Comparison of ENCODE assay signal across 2 cellular contexts in the genomic region with DNA sequence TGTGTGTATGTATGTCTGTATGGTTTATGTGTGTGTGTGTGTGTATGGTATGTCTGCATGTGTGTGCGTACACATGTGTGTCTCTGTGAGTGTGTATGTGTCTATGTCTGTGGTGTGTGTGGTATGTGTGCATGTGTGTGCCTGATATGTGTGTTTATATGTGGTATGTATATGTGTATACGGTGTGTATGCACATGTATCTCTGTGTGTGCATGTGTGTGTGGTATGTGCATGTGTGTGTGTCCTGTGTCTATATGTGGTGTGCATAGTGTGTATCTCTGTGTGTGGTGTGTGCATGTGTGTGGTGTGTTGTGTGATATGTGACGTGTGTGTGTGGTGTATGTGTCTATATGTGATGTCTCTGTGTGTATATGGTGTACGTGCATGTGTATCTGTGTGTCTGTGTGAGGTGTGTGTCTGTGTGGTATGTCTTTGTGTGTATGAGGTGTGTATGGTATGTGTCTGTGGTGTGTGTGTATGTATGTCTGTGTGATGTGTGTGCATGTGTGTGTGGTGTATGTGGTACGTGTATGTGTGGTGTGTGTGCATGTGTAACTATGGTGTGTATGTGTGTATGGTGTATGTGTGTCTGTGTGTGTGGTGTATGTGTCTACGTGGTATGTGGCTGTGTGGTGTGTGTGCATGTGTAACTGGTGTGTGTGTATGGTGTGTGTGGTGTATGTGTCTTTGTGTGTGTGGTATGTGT.
A peak's percentile ranks its signal among the peaks of the same experiment; 100 is the strongest.
TF ChIP-seq lines count a peak whose summit lies in the region.

No MANE protein-coding gene starts in this region.

TF ChIP-seq in HepG2, 621 proteins besides CTCF, POLR2A, EP300 and RAD21 (continues in another document):
- TF ChIP-seq ZNF713 (CRISPR knock-in tag; IDR thresholded peaks at IDR 0.05) (no peak), MEF2D (CRISPR knock-in tag; IDR thresholded peaks at IDR 0.05) (no peak), CENPX (CRISPR knock-in tag; IDR thresholded peaks at IDR 0.05) (no peak), ZNF605 (CRISPR knock-in tag; IDR thresholded peaks at IDR 0.05) (no peak), GABPB1 (CRISPR knock-in tag; IDR thresholded peaks at IDR 0.05) (no peak), ZBTB20 (CRISPR knock-in tag; IDR thresholded peaks at IDR 0.05; ENCODE audit: borderline replicate concordance, low read depth) (no peak), MEIS2 (CRISPR knock-in tag; IDR thresholded peaks at IDR 0.05) (no peak), ZSCAN30 (CRISPR knock-in tag; IDR thresholded peaks at IDR 0.05) (no peak), ATM (IDR thresholded peaks at IDR 0.05; ENCODE audit: borderline replicate concordance) (no peak), MED13 (CRISPR knock-in tag; IDR thresholded peaks at IDR 0.05) (no peak), NFE2 (CRISPR knock-in tag; IDR thresholded peaks at IDR 0.05) (no peak), ZNF44 (CRISPR knock-in tag; IDR thresholded peaks at IDR 0.05) (no peak), ZBTB43 (CRISPR knock-in tag; conservative IDR thresholded peaks at IDR 0.05) (no peak), FOXP1 (IDR thresholded peaks at IDR 0.05) (peak; percentile 40), FOXP1 (CRISPR knock-in tag; IDR thresholded peaks at IDR 0.05) (no peak), RBM22 (optimal IDR thresholded peaks at IDR 0.05; ENCODE audit: low read length) (peak; percentile 55), ATF7 (IDR thresholded peaks at IDR 0.05) (no peak), ATF7 (CRISPR knock-in tag; IDR thresholded peaks at IDR 0.05) (0 out of 2 replicates have a peak, but pooled peaks have one; percentile 29), CREB1 (IDR thresholded peaks at IDR 0.05) (no peak; the same call in 1 of the 2 replicates), CREB1 (CRISPR knock-in tag; IDR thresholded peaks at IDR 0.05) (no peak), ZSCAN21 (CRISPR knock-in tag; IDR thresholded peaks at IDR 0.05; ENCODE audit: borderline replicate concordance) (0 out of 2 replicates have a peak, but pooled peaks have one; percentile 37), ZNF891 (CRISPR knock-in tag; IDR thresholded peaks at IDR 0.05) (no peak), ZIK1 (CRISPR knock-in tag; IDR thresholded peaks at IDR 0.05; ENCODE audit: borderline replicate concordance, low read depth) (no peak), ZNF773 (CRISPR knock-in tag; IDR thresholded peaks at IDR 0.05; ENCODE audit: borderline replicate concordance) (no peak), ZNF766 (CRISPR knock-in tag; IDR thresholded peaks at IDR 0.05; ENCODE audit: borderline replicate concordance) (no peak), ISL2 (CRISPR knock-in tag; IDR thresholded peaks at IDR 0.05) (no peak), ZFP37 (CRISPR knock-in tag; IDR thresholded peaks at IDR 0.05; ENCODE audit: borderline replicate concordance) (no peak), HOXA7 (CRISPR knock-in tag; IDR thresholded peaks at IDR 0.05) (peak; percentile 51; the same call in 1 of the 2 replicates), JUNB (CRISPR knock-in tag; IDR thresholded peaks at IDR 0.05; ENCODE audit: borderline replicate concordance) (peak; percentile 15; the same call in 1 of the 2 replicates), KMT2B (CRISPR knock-in tag; IDR thresholded peaks at IDR 0.05) (no peak), PAX8 (CRISPR knock-in tag; IDR thresholded peaks at IDR 0.05; ENCODE audit: borderline replicate concordance) (no peak), POLR2AphosphoS5 (IDR thresholded peaks at IDR 0.05; ENCODE audit: low read depth, low read length) (peak; percentile 11; the same call in 1 of the 2 replicates), NONO (IDR thresholded peaks at IDR 0.05) (no peak), NONO (CRISPR knock-in tag; conservative IDR thresholded peaks at IDR 0.05) (no peak), ZNF282 (IDR thresholded peaks at IDR 0.05; ENCODE audit: partially characterized antibody) (peak; percentile 17), ZBTB3 (CRISPR knock-in tag; IDR thresholded peaks at IDR 0.05; ENCODE audit: borderline replicate concordance, low read depth) (no peak), PHF20 (CRISPR knock-in tag; IDR thresholded peaks at IDR 0.05) (0 out of 2 replicates have a peak, but pooled peaks have one; percentile 21), ZNF788 (CRISPR knock-in tag; IDR thresholded peaks at IDR 0.05; ENCODE audit: borderline replicate concordance) (0 out of 2 replicates have a peak, but pooled peaks have one; percentile 33)
- TF ChIP-seq, protein P1, sequence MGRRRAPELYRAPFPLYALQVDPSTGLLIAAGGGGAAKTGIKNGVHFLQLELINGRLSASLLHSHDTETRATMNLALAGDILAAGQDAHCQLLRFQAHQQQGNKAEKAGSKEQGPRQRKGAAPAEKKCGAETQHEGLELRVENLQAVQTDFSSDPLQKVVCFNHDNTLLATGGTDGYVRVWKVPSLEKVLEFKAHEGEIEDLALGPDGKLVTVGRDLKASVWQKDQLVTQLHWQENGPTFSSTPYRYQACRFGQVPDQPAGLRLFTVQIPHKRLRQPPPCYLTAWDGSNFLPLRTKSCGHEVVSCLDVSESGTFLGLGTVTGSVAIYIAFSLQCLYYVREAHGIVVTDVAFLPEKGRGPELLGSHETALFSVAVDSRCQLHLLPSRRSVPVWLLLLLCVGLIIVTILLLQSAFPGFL (CRISPR knock-in tag; IDR thresholded peaks at IDR 0.05) = no peak
- TF ChIP-seq, protein P2, sequence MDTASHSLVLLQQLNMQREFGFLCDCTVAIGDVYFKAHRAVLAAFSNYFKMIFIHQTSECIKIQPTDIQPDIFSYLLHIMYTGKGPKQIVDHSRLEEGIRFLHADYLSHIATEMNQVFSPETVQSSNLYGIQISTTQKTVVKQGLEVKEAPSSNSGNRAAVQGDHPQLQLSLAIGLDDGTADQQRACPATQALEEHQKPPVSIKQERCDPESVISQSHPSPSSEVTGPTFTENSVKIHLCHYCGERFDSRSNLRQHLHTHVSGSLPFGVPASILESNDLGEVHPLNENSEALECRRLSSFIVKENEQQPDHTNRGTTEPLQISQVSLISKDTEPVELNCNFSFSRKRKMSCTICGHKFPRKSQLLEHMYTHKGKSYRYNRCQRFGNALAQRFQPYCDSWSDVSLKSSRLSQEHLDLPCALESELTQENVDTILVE (CRISPR knock-in tag; IDR thresholded peaks at IDR 0.05) = no peak

TF ChIP-seq in K562, 482 proteins besides CTCF, POLR2A, EP300 and RAD21 (continues in another document):
- TF ChIP-seq, protein P3, sequence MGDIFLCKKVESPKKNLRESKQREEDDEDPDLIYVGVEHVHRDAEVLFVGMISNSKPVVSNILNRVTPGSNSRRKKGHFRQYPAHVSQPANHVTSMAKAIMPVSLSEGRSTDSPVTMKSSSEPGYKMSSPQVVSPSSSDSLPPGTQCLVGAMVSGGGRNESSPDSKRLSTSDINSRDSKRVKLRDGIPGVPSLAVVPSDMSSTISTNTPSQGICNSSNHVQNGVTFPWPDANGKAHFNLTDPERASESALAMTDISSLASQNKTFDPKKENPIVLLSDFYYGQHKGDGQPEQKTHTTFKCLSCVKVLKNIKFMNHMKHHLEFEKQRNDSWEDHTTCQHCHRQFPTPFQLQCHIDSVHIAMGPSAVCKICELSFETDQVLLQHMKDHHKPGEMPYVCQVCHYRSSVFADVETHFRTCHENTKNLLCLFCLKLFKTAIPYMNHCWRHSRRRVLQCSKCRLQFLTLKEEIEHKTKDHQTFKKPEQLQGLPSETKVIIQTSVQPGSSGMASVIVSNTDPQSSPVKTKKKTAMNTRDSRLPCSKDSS (IDR thresholded peaks at IDR 0.05; ENCODE audit: low read depth, partially characterized antibody) = peak; percentile 8
- TF ChIP-seq SIRT6 (IDR thresholded peaks at IDR 0.05; ENCODE audit: low read depth, low read length) = no peak
- no peak for TF ChIP-seq RERE (CRISPR knock-in tag; IDR thresholded peaks at IDR 0.05; ENCODE audit: borderline replicate concordance)
- TF ChIP-seq HLTF (IDR thresholded peaks at IDR 0.05) = 0 out of 2 replicates have a peak, but pooled peaks have one; percentile 10
- peak; percentile 11 for TF ChIP-seq ARHGAP35 (IDR thresholded peaks at IDR 0.05; ENCODE audit: partially characterized antibody)
- TF ChIP-seq MEIS2 (IDR thresholded peaks at IDR 0.05; ENCODE audit: partially characterized antibody) = no peak
- peak; percentile 44 for TF ChIP-seq PHB2 (IDR thresholded peaks at IDR 0.05; ENCODE audit: low read depth)
- no peak for TF ChIP-seq MYC (IDR thresholded peaks at IDR 0.05; ENCODE audit: low read depth, low read length)
- TF ChIP-seq MYC (CRISPR knock-in tag; IDR thresholded peaks at IDR 0.05; ENCODE audit: borderline replicate concordance, low read depth) = no peak
- TF ChIP-seq KDM1A (IDR thresholded peaks at IDR 0.05) = peak in 1 of 2 experiments; percentile 2; a peak in 1 of 4 replicates
- TF ChIP-seq DPF2 (IDR thresholded peaks at IDR 0.05) = no peak
- TF ChIP-seq ZNF184 (CRISPR knock-in tag; IDR thresholded peaks at IDR 0.05) = no peak
- TF ChIP-seq STAT5A (IDR thresholded peaks at IDR 0.05; ENCODE audit: borderline replicate concordance, low read length) = peak; percentile 37; the same call in 1 of the 2 replicates
- TF ChIP-seq, protein P4, sequence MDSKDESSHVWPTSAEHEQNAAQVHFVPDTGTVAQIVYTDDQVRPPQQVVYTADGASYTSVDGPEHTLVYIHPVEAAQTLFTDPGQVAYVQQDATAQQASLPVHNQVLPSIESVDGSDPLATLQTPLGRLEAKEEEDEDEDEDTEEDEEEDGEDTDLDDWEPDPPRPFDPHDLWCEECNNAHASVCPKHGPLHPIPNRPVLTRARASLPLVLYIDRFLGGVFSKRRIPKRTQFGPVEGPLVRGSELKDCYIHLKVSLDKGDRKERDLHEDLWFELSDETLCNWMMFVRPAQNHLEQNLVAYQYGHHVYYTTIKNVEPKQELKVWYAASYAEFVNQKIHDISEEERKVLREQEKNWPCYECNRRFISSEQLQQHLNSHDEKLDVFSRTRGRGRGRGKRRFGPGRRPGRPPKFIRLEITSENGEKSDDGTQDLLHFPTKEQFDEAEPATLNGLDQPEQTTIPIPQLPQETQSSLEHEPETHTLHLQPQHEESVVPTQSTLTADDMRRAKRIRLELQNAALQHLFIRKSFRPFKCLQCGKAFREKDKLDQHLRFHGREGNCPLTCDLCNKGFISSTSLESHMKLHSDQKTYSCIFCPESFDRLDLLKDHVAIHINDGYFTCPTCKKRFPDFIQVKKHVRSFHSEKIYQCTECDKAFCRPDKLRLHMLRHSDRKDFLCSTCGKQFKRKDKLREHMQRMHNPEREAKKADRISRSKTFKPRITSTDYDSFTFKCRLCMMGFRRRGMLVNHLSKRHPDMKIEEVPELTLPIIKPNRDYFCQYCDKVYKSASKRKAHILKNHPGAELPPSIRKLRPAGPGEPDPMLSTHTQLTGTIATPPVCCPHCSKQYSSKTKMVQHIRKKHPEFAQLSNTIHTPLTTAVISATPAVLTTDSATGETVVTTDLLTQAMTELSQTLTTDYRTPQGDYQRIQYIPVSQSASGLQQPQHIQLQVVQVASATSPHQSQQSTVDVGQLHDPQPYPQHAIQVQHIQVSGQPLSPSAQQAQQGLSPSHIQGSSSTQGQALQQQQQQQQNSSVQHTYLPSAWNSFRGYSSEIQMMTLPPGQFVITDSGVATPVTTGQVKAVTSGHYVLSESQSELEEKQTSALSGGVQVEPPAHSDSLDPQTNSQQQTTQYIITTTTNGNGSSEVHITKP (IDR thresholded peaks at IDR 0.05; ENCODE audit: partially characterized antibody) = peak; percentile 11
- TF ChIP-seq ATF3 (IDR thresholded peaks at IDR 0.05) = no peak
- TF ChIP-seq ATF3 (CRISPR knock-in tag; conservative IDR thresholded peaks at IDR 0.05) = no peak
- TF ChIP-seq, protein P5, sequence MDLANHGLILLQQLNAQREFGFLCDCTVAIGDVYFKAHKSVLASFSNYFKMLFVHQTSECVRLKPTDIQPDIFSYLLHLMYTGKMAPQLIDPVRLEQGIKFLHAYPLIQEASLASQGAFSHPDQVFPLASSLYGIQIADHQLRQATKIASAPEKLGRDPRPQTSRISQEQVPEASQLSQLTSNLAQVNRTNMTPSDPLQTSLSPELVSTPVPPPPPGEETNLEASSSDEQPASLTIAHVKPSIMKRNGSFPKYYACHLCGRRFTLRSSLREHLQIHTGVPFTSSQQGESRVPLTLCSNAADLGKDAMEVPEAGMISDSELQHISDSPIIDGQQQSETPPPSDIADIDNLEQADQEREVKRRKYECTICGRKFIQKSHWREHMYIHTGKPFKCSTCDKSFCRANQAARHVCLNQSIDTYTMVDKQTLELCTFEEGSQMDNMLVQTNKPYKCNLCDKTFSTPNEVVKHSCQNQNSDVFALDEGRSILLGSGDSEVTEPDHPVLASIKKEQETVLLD (IDR thresholded peaks at IDR 0.05) = 0 out of 2 replicates have a peak, but pooled peaks have one; percentile 8
- peak; percentile 19; the same call in 1 of the 2 replicates for TF ChIP-seq IRF2 (CRISPR knock-in tag; IDR thresholded peaks at IDR 0.05)
- TF ChIP-seq ATF7 (IDR thresholded peaks at IDR 0.05) = no peak
